Comparison of ENCODE assay signal across 17 cellular contexts in the genomic region with DNA sequence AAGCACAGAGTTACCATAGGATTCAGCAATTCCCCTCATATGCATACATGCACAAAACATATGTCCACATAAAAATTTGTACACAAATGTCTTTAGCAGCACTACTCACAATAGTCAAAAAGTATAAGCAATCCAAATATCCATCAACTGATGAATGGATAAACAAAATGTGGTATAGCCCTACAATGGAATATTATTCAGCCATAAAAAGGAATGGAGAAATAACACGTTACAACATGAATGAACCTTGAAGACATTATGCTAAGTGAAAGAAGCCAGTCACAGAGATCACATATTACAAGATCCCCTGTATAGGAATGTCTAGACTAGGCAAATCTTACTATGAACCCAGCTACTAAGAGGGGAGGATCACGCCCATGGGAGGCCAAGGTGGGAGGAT. TPM values are rescaled to one million over a fixed set of nuclear protein-coding genes. Genes with fewer than 3 reads are reported as not detected.
DNase-seq lines count a peak whose midpoint lies in the region; ATAC-seq and TF ChIP-seq lines count a peak whose summit lies in the region.
"Had no signal": no experiment of that assay in that cellular context is flagged by ENCODE, and none has a peak within 500 bp of the region (broad histone marks: within the 10 kb centered on the region; RNA-seq: fewer than 3 reads in every experiment).

No MANE protein-coding gene starts in this region.

- peaks cover 48% of the 10 kb centered on the region for H3K36me3 Mint-ChIP-seq in activated CD8-positive, alpha-beta memory T cell treated with anti-CD3 and anti-CD28 coated beads, Interleukin-2, amount 10 ng/mL, durations not matched to agents 7 days and 5 days
- H3K36me3 Mint-ChIP-seq in CD14-positive monocyte (peaks cover 25 to 46% of the 10 kb centered on the region in 2 donors), WTC11 (peaks cover 48% of the 10 kb centered on the region), neural crest cell (ENCODE audit: low read depth) (peaks cover 10% of the 10 kb centered on the region)

- peaks cover 10% of the 10 kb centered on the region for H3K4me1 ChIP-seq in upper lobe of right lung
- H3K4me1 ChIP-seq in upper lobe of left lung: peaks cover 4 to 40% (median 17%) of the 10 kb centered on the region in 4 donors

- H3K27me3 Mint-ChIP-seq in activated CD8-positive, alpha-beta memory T cell treated with anti-CD3 and anti-CD28 coated beads, Interleukin-2, amount 10 ng/mL, durations not matched to agents 7 days and 5 days: no peaks in the 10 kb centered on the region
- peaks cover 0 to 3% (median 0%) of the 10 kb centered on the region in 3 donors for H3K27me3 Mint-ChIP-seq in CD14-positive monocyte (ENCODE audit: low read depth in 3 of 3)
- no peaks in the 10 kb centered on the region for H3K27me3 Mint-ChIP-seq in WTC11 (ENCODE audit: low read depth)
- H3K27me3 Mint-ChIP-seq in neural crest cell (ENCODE audit: low read depth): no peaks in the 10 kb centered on the region

- peak overlapping the region; percentile 35 for H3K27ac Mint-ChIP-seq in activated CD8-positive, alpha-beta memory T cell treated with anti-CD3 and anti-CD28 coated beads, Interleukin-2, amount 10 ng/mL, durations not matched to agents 7 days and 5 days
- peak overlapping the region; percentile 81 to 93 (median 88) for H3K27ac Mint-ChIP-seq in CD14-positive monocyte
- 0 out of 2 replicates have a peak overlapping the region, but pooled peaks have one; percentile 51 for H3K27ac Mint-ChIP-seq in WTC11
- H3K27ac Mint-ChIP-seq in neural crest cell (ENCODE audit: unreplicated experiment): no peak overlapping the region
- H3K27ac Mint-ChIP-seq: HFFc6 had no signal

- no peak for TF ChIP-seq EP300 in upper lobe of left lung (IDR thresholded peaks at IDR 0.05)

- 97 to 100% methylated on average over 2 of the region's 2 CpGs for WGBS in upper lobe of left lung, 2 donors

- H3K36me3 ChIP-seq in upper lobe of right lung (peaks cover 11% of the 10 kb centered on the region), upper lobe of left lung (peaks cover 0 to 14% (median 7%) of the 10 kb centered on the region in 4 donors)

- no peaks in the 10 kb centered on the region for H3K9me3 Mint-ChIP-seq in activated CD8-positive, alpha-beta memory T cell treated with anti-CD3 and anti-CD28 coated beads, Interleukin-2, amount 10 ng/mL, durations not matched to agents 7 days and 5 days (ENCODE audit: low read depth)
- H3K9me3 Mint-ChIP-seq in CD14-positive monocyte (peaks cover 0 to 2% (median 0%) of the 10 kb centered on the region in 7 donors), WTC11 (no peaks in the 10 kb centered on the region), neural crest cell (no peaks in the 10 kb centered on the region)
- H3K9me3 Mint-ChIP-seq: HFFc6 had no signal

- no peak for TF ChIP-seq POLR2A in upper lobe of left lung (IDR thresholded peaks at IDR 0.05)

- H3K9me3 ChIP-seq in upper lobe of right lung: no peaks in the 10 kb centered on the region
- H3K9me3 ChIP-seq in upper lobe of left lung: no peaks in the 10 kb centered on the region

- H3K27me3 ChIP-seq in upper lobe of right lung: no peaks in the 10 kb centered on the region
- no peaks in the 10 kb centered on the region for H3K27me3 ChIP-seq in upper lobe of left lung

- peaks cover 36% of the 10 kb centered on the region for H3K4me1 Mint-ChIP-seq in activated CD8-positive, alpha-beta memory T cell treated with anti-CD3 and anti-CD28 coated beads, Interleukin-2, amount 10 ng/mL, durations not matched to agents 7 days and 5 days
- H3K4me1 Mint-ChIP-seq in CD14-positive monocyte (peaks cover 51% of the 10 kb centered on the region), WTC11 (peaks cover 7% of the 10 kb centered on the region), neural crest cell (peaks cover 9% of the 10 kb centered on the region)

- H3K27ac ChIP-seq in upper lobe of right lung: no peak overlapping the region
- no peak overlapping the region for H3K27ac ChIP-seq in upper lobe of left lung
- H3K27ac ChIP-seq: KMS-11 had no signal

- CTCF ChIA-PET in activated CD8-positive, alpha-beta memory T cell treated with anti-CD3 and anti-CD28 coated beads, Interleukin-2, amount 10 ng/mL, durations not matched to agents 7 days and 5 days (lab: Charles Lee): no interaction called here
- CTCF ChIA-PET in WTC11 (lab: Charles Lee): no interaction called here

- no peak overlapping the region for H3K4me3 Mint-ChIP-seq in activated CD8-positive, alpha-beta memory T cell treated with anti-CD3 and anti-CD28 coated beads, Interleukin-2, amount 10 ng/mL, durations not matched to agents 7 days and 5 days
- H3K4me3 Mint-ChIP-seq in CD14-positive monocyte: no peak overlapping the region
- H3K4me3 Mint-ChIP-seq in WTC11: no peak overlapping the region
- peak overlapping the region; percentile 6 for H3K4me3 Mint-ChIP-seq in neural crest cell
- H3K4me3 Mint-ChIP-seq: HFFc6 had no signal

- POLR2A ChIA-PET in WTC11 (lab: Charles Lee): no interaction called here

- intact Hi-C loops in CD14-positive monocyte (cut with micrococcal nuclease) (no loop called here), upper lobe of right lung (cut with DNase I) (no loop called here)

- H3K4me3 ChIP-seq in upper lobe of right lung (no peak overlapping the region), upper lobe of left lung (no peak overlapping the region)

- no peak for TF ChIP-seq CTCF in CD14-positive monocyte (IDR thresholded peaks at IDR 0.05)
- TF ChIP-seq CTCF in WTC11 (IDR thresholded peaks at IDR 0.05): no peak
- no peak for TF ChIP-seq CTCF in neural crest cell (conservative IDR thresholded peaks at IDR 0.05)
- no peak for TF ChIP-seq CTCF in upper lobe of right lung (IDR thresholded peaks at IDR 0.05)
- TF ChIP-seq CTCF in upper lobe of left lung (IDR thresholded peaks at IDR 0.05): no peak

- no peak for ATAC-seq in activated CD8-positive, alpha-beta memory T cell treated with anti-CD3 and anti-CD28 coated beads, Interleukin-2, amount 10 ng/mL, durations not matched to agents 7 days and 5 days
- ATAC-seq in WTC11 (no peak), upper lobe of right lung (no peak), upper lobe of left lung (ENCODE audit: low FRiP score in 2 of 2) (no peak)

- no peak for DNase-seq in activated CD8-positive, alpha-beta memory T cell treated with anti-CD3 and anti-CD28 coated beads, Interleukin-2, amount 10 ng/mL, durations not matched to agents 7 days and 5 days
- DNase-seq in activated CD8-positive, alpha-beta memory T cell treated with anti-CD3 and anti-CD28 coated beads, Interleukin-2, amount 50 U/mL, for 48 hours: no peak
- DNase-seq in CD14-positive monocyte (ENCODE audit: low spot score) (no peak), WTC11 (ENCODE audit: low spot score) (no peak), neural crest cell (ENCODE audit: low read depth, low spot score) (no peak), upper lobe of right lung (no peak), amniotic stem cell (lab: John Stamatoyannopoulos, UW) (no peak), upper lobe of left lung (no peak)
- DNase-seq: DMS79 treated with DMSO at 0.1 percent for 48 hours, HFFc6, NCI-H187 treated with DMSO at 0.1 percent for 48 hours, NCI-H2227 treated with DMSO at 0.1 percent for 48 hours, NCI-H510A treated with DMSO at 0.1 percent for 48 hours, NCI-H82, OCI-M1, SHP77 treated with DMSO at 0.1 percent for 48 hours had no signal

TF ChIP-seq in WTC11, 78 proteins besides CTCF, POLR2A, EP300 and RAD21:
- TF ChIP-seq, protein P1, sequence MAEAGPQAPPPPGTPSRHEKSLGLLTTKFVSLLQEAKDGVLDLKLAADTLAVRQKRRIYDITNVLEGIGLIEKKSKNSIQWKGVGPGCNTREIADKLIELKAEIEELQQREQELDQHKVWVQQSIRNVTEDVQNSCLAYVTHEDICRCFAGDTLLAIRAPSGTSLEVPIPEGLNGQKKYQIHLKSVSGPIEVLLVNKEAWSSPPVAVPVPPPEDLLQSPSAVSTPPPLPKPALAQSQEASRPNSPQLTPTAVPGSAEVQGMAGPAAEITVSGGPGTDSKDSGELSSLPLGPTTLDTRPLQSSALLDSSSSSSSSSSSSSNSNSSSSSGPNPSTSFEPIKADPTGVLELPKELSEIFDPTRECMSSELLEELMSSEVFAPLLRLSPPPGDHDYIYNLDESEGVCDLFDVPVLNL (CRISPR knock-in tag; IDR thresholded peaks at IDR 0.05; ENCODE audit: borderline replicate concordance, low read depth): no peak
- no peak for TF ChIP-seq ETV6 (CRISPR knock-in tag; IDR thresholded peaks at IDR 0.05)

RNA-seq across cellular contexts. Expression of a gene that starts 7.2 kb away (rescaled TPM):
- 10 to 100 TPM; 62.2 to 78.4 TPM for total RNA-seq in activated CD8-positive, alpha-beta memory T cell treated with anti-CD3 and anti-CD28 coated beads, Interleukin-2, amount 10 ng/mL, durations not matched to agents 7 days and 5 days
- polyA plus RNA-seq in CD14-positive monocyte: 10 to 100 TPM; 14.6 to 41.4 TPM
- 84.7 to 90.1 TPM (median 89.3 TPM) in 3 replicates for total RNA-seq in WTC11 (2021)
- 74.9 and 77.0 TPM in 2 replicates for total RNA-seq in neural crest cell
- total RNA-seq in upper lobe of right lung: 53.3 TPM
- 10 to 100 TPM; 23.7 to 57.6 (median 40.6) TPM for total RNA-seq in upper lobe of left lung

RNA-seq across cellular contexts. Expression of a gene that starts 11.1 kb away (rescaled TPM):
- 10 to 100 TPM; 45.7 to 50.3 TPM for total RNA-seq in activated CD8-positive, alpha-beta memory T cell treated with anti-CD3 and anti-CD28 coated beads, Interleukin-2, amount 10 ng/mL, durations not matched to agents 7 days and 5 days
- 1 to 10 TPM; 2.2 to 4.1 TPM for polyA plus RNA-seq in CD14-positive monocyte
- total RNA-seq in WTC11 (2021): 26.4 to 40.5 TPM (median 33.4 TPM) in 3 replicates
- total RNA-seq in neural crest cell: 39.5 and 40.6 TPM in 2 replicates
- 24.7 TPM for total RNA-seq in upper lobe of right lung
- total RNA-seq in upper lobe of left lung: 10 to 100 TPM; 10.9 to 31.4 (median 24.4) TPM
